Comparison of ENCODE assay signal across 12 cellular contexts in the genomic region with DNA sequence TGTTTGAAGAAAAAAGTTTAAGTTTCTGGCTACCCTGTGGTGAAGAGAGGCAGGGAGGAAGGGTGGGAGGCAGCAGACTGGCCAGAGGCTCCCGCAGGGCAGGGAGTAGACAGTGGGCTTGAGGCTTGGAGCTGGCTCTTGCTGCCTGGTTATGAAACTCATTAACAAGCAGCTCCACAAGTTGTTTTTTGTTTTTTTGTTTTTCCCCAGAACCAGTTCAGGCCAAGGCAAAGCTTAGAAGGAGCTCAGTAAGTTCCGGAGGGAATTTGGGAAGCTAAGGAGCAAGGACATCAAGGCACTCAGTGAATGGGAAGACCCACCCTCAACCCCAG. TPM values are rescaled to one million over a fixed set of nuclear protein-coding genes. Genes with fewer than 3 reads are reported as not detected.
DNase-seq lines count a peak whose midpoint lies in the region; ATAC-seq and TF ChIP-seq lines count a peak whose summit lies in the region.
"Had no signal": no experiment of that assay in that cellular context is flagged by ENCODE, and none has a peak within 500 bp of the region (broad histone marks: within the 10 kb centered on the region; RNA-seq: fewer than 3 reads in every experiment).

No MANE protein-coding gene starts in this region.

- H3K4me1 ChIP-seq in osteoblast (ENCODE audit: insufficient read depth, low read length) = no peaks in the 10 kb centered on the region
- peaks cover 47% of the 10 kb centered on the region for H3K4me1 ChIP-seq in vagina

- no peak for ATAC-seq in activated CD8-positive, alpha-beta T cell treated with anti-CD3 and anti-CD28 coated beads, Interleukin-2, amount 10 ng/mL, durations not matched to agents 7 days and 5 days
- no peak for ATAC-seq in activated CD8-positive, alpha-beta T cell treated with anti-CD3 and anti-CD28 coated beads for 36 hours
- ATAC-seq in left ventricle myocardium superior = peak; percentile 16
- ATAC-seq in activated CD8-positive, alpha-beta memory T cell treated with anti-CD3 and anti-CD28 coated beads, Interleukin-2, amount 10 ng/mL, durations not matched to agents 7 days and 5 days = no peak

- H3K4me3 ChIP-seq in osteoblast (ENCODE audit: insufficient read depth, low read length) (no peak overlapping the region), vagina (peak overlapping the region; percentile 14 to 15)
- H3K4me3 ChIP-seq: cardiac muscle cell had no signal

- POLR2A ChIA-PET in activated CD8-positive, alpha-beta T cell treated with anti-CD3 and anti-CD28 coated beads, Interleukin-2, amount 10 ng/mL, durations not matched to agents 7 days and 5 days (lab: Charles Lee) = interaction anchor here (1.0 kb wide), 1 partner anchor 138 kb away, joined by 3 read pairs; no protein-coding TSS in a partner anchor
- POLR2A ChIA-PET in activated CD8-positive, alpha-beta T cell treated with anti-CD3 and anti-CD28 coated beads for 36 hours (lab: Charles Lee) = interaction anchor here (1.4 kb wide), 1 partner anchor 15 kb away, joined by 4 read pairs; no protein-coding TSS in a partner anchor

- no peaks in the 10 kb centered on the region for H4K20me1 ChIP-seq in osteoblast (ENCODE audit: insufficient read depth, low read length)

- no peak for DNase-seq in activated CD8-positive, alpha-beta T cell treated with anti-CD3 and anti-CD28 coated beads, Interleukin-2, amount 10 ng/mL, durations not matched to agents 7 days and 5 days
- no peak for DNase-seq in activated CD8-positive, alpha-beta T cell treated with anti-CD3 and anti-CD28 coated beads for 36 hours
- no peak for DNase-seq in left ventricle myocardium superior
- peak; percentile 62 for DNase-seq in osteoblast (ENCODE audit: insufficient read length, low spot score, missing footprints)
- DNase-seq in vagina (ENCODE audit: extremely low spot score in 2 of 2) = no peak
- DNase-seq in activated CD8-positive, alpha-beta memory T cell treated with anti-CD3 and anti-CD28 coated beads, Interleukin-2, amount 50 U/mL, for 48 hours = no peak
- DNase-seq in activated CD8-positive, alpha-beta memory T cell treated with anti-CD3 and anti-CD28 coated beads, Interleukin-2, amount 10 ng/mL, durations not matched to agents 7 days and 5 days = no peak
- DNase-seq in activated effector memory CD4-positive, alpha-beta T cell treated with anti-CD3 and anti-CD28 coated beads, Interleukin-2, amount 50 U/mL, for 16 hours = no peak
- DNase-seq: activated naive CD4-positive, alpha-beta T cell treated with anti-CD3 and anti-CD28 coated beads for 36 hours; DMS79 treated with DMSO at 0.1 percent for 48 hours had no signal

- H3K27ac Mint-ChIP-seq in activated CD8-positive, alpha-beta T cell treated with anti-CD3 and anti-CD28 coated beads, Interleukin-2, amount 10 ng/mL, durations not matched to agents 7 days and 5 days = peak overlapping the region; percentile 15
- no peak overlapping the region for H3K27ac Mint-ChIP-seq in activated CD8-positive, alpha-beta T cell treated with anti-CD3 and anti-CD28 coated beads for 36 hours
- H3K27ac Mint-ChIP-seq in activated CD8-positive, alpha-beta memory T cell treated with anti-CD3 and anti-CD28 coated beads, Interleukin-2, amount 10 ng/mL, durations not matched to agents 7 days and 5 days = no peak overlapping the region
- H3K27ac Mint-ChIP-seq: activated naive CD4-positive, alpha-beta T cell treated with anti-CD3 and anti-CD28 coated beads for 36 hours had no signal

- no peak overlapping the region for H3K4me3 Mint-ChIP-seq in activated CD8-positive, alpha-beta T cell treated with anti-CD3 and anti-CD28 coated beads, Interleukin-2, amount 10 ng/mL, durations not matched to agents 7 days and 5 days
- H3K4me3 Mint-ChIP-seq in activated CD8-positive, alpha-beta T cell treated with anti-CD3 and anti-CD28 coated beads for 36 hours = no peak overlapping the region
- H3K4me3 Mint-ChIP-seq in activated CD8-positive, alpha-beta memory T cell treated with anti-CD3 and anti-CD28 coated beads, Interleukin-2, amount 10 ng/mL, durations not matched to agents 7 days and 5 days = no peak overlapping the region
- H3K4me3 Mint-ChIP-seq: activated naive CD4-positive, alpha-beta T cell treated with anti-CD3 and anti-CD28 coated beads for 36 hours had no signal

- CTCF ChIA-PET in activated CD8-positive, alpha-beta T cell treated with anti-CD3 and anti-CD28 coated beads, Interleukin-2, amount 10 ng/mL, durations not matched to agents 7 days and 5 days (lab: Charles Lee) = no interaction called here
- CTCF ChIA-PET in activated CD8-positive, alpha-beta T cell treated with anti-CD3 and anti-CD28 coated beads for 36 hours (lab: Charles Lee) = no interaction called here
- CTCF ChIA-PET in activated CD8-positive, alpha-beta memory T cell treated with anti-CD3 and anti-CD28 coated beads, Interleukin-2, amount 10 ng/mL, durations not matched to agents 7 days and 5 days (lab: Charles Lee) = interaction anchor here (0.8 kb wide), 1 partner anchor 289 kb away, joined by 3 read pairs; no protein-coding TSS in a partner anchor

- no peaks in the 10 kb centered on the region for H3K9me3 ChIP-seq in osteoblast (ENCODE audit: low read depth, low read length)
- no peaks in the 10 kb centered on the region for H3K9me3 ChIP-seq in vagina

- H3K36me3 Mint-ChIP-seq in activated CD8-positive, alpha-beta T cell treated with anti-CD3 and anti-CD28 coated beads, Interleukin-2, amount 10 ng/mL, durations not matched to agents 7 days and 5 days (ENCODE audit: low read depth) = peaks cover 30% of the 10 kb centered on the region
- peaks cover 2% of the 10 kb centered on the region for H3K36me3 Mint-ChIP-seq in activated CD8-positive, alpha-beta T cell treated with anti-CD3 and anti-CD28 coated beads for 36 hours (ENCODE audit: low read depth)
- no peaks in the 10 kb centered on the region for H3K36me3 Mint-ChIP-seq in activated CD8-positive, alpha-beta memory T cell treated with anti-CD3 and anti-CD28 coated beads, Interleukin-2, amount 10 ng/mL, durations not matched to agents 7 days and 5 days

- peaks cover 9% of the 10 kb centered on the region for H3K27me3 Mint-ChIP-seq in activated CD8-positive, alpha-beta T cell treated with anti-CD3 and anti-CD28 coated beads, Interleukin-2, amount 10 ng/mL, durations not matched to agents 7 days and 5 days (ENCODE audit: low read depth)
- H3K27me3 Mint-ChIP-seq in activated CD8-positive, alpha-beta T cell treated with anti-CD3 and anti-CD28 coated beads for 36 hours = peaks cover 6% of the 10 kb centered on the region
- peaks cover 58% of the 10 kb centered on the region for H3K27me3 Mint-ChIP-seq in activated CD8-positive, alpha-beta memory T cell treated with anti-CD3 and anti-CD28 coated beads, Interleukin-2, amount 10 ng/mL, durations not matched to agents 7 days and 5 days

- no peaks in the 10 kb centered on the region for H3K9me3 Mint-ChIP-seq in activated CD8-positive, alpha-beta T cell treated with anti-CD3 and anti-CD28 coated beads, Interleukin-2, amount 10 ng/mL, durations not matched to agents 7 days and 5 days (ENCODE audit: insufficient read depth)
- no peaks in the 10 kb centered on the region for H3K9me3 Mint-ChIP-seq in activated CD8-positive, alpha-beta T cell treated with anti-CD3 and anti-CD28 coated beads for 36 hours
- H3K9me3 Mint-ChIP-seq in activated CD8-positive, alpha-beta memory T cell treated with anti-CD3 and anti-CD28 coated beads, Interleukin-2, amount 10 ng/mL, durations not matched to agents 7 days and 5 days (ENCODE audit: low read depth) = no peaks in the 10 kb centered on the region
- H3K9me3 Mint-ChIP-seq: activated naive CD4-positive, alpha-beta T cell treated with anti-CD3 and anti-CD28 coated beads for 36 hours had no signal

- H3K4me2 ChIP-seq in osteoblast (ENCODE audit: insufficient read depth, low read length) = no peak overlapping the region

- H2AFZ ChIP-seq in osteoblast (ENCODE audit: low read length) = no peak overlapping the region

- no peak for TF ChIP-seq POLR2A in vagina (IDR thresholded peaks at IDR 0.05)

- H3K36me3 ChIP-seq in osteoblast (ENCODE audit: insufficient read depth, low read length) (no peaks in the 10 kb centered on the region), vagina (peaks cover 0 to 22% of the 10 kb centered on the region in 2 donors)
- H3K36me3 ChIP-seq: cardiac muscle cell had no signal

- H3K27me3 ChIP-seq in osteoblast (ENCODE audit: insufficient read depth, low read length) (peaks cover 46% of the 10 kb centered on the region), vagina (no peaks in the 10 kb centered on the region)

- H3K79me2 ChIP-seq in osteoblast (ENCODE audit: insufficient read depth, low read length) = no peaks in the 10 kb centered on the region

- H3K27ac ChIP-seq in osteoblast (ENCODE audit: low read depth, low read length) (no peak overlapping the region), vagina (peak overlapping the region; percentile 81)
- H3K27ac ChIP-seq: 22Rv1, cardiac muscle cell had no signal

- TF ChIP-seq CTCF in activated CD8-positive, alpha-beta T cell treated with anti-CD3 and anti-CD28 coated beads for 36 hours (IDR thresholded peaks at IDR 0.05) = no peak
- TF ChIP-seq CTCF in osteoblast (IDR thresholded peaks at IDR 0.05; ENCODE audit: extremely low read depth, low read depth, low read length) (no peak), vagina (IDR thresholded peaks at IDR 0.05) (no peak)

- peaks cover 21% of the 10 kb centered on the region for H3K4me1 Mint-ChIP-seq in activated CD8-positive, alpha-beta T cell treated with anti-CD3 and anti-CD28 coated beads, Interleukin-2, amount 10 ng/mL, durations not matched to agents 7 days and 5 days (ENCODE audit: low read depth)
- peaks cover 10% of the 10 kb centered on the region for H3K4me1 Mint-ChIP-seq in activated CD8-positive, alpha-beta T cell treated with anti-CD3 and anti-CD28 coated beads for 36 hours (ENCODE audit: low read depth)
- H3K4me1 Mint-ChIP-seq in activated CD8-positive, alpha-beta memory T cell treated with anti-CD3 and anti-CD28 coated beads, Interleukin-2, amount 10 ng/mL, durations not matched to agents 7 days and 5 days = peaks cover 10% of the 10 kb centered on the region

- intact Hi-C loops in activated CD8-positive, alpha-beta T cell treated with anti-CD3 and anti-CD28 coated beads for 36 hours (cut with micrococcal nuclease) = no loop called here
- intact Hi-C loops in left ventricle myocardium superior (cut with micrococcal nuclease) = no loop called here
- intact Hi-C loops in vagina (cut with DNase I) = no loop called here

RNA-seq across cellular contexts. Expression of gene DLL1, which starts 4.0 kb away (rescaled TPM):
- 10 to 100 TPM; 10.7 to 12.3 TPM for total RNA-seq in activated CD8-positive, alpha-beta T cell treated with anti-CD3 and anti-CD28 coated beads, Interleukin-2, amount 10 ng/mL, durations not matched to agents 7 days and 5 days
- total RNA-seq in activated CD8-positive, alpha-beta T cell treated with anti-CD3 and anti-CD28 coated beads for 36 hours = 1 to 10 TPM; 1.9 to 2.4 TPM
- total RNA-seq in left ventricle myocardium superior (15.3 TPM), osteoblast (0.29 and 0.36 TPM in 2 replicates), vagina (43.5 TPM)
- total RNA-seq in activated CD8-positive, alpha-beta memory T cell treated with anti-CD3 and anti-CD28 coated beads, Interleukin-2, amount 10 ng/mL, durations not matched to agents 7 days and 5 days = 1 to 10 TPM in 1 of 2 experiments, under 1 TPM in 1; 0.37 to 1.2 TPM

RNA-seq across cellular contexts. Expression of gene FAM120B, which starts 19.7 kb away (rescaled TPM):
- total RNA-seq in activated CD8-positive, alpha-beta T cell treated with anti-CD3 and anti-CD28 coated beads, Interleukin-2, amount 10 ng/mL, durations not matched to agents 7 days and 5 days = 10 to 100 TPM; 25.5 to 26.0 TPM
- 10 to 100 TPM; 19.0 to 19.5 TPM for total RNA-seq in activated CD8-positive, alpha-beta T cell treated with anti-CD3 and anti-CD28 coated beads for 36 hours
- 20.5 TPM for total RNA-seq in left ventricle myocardium superior
- 13.4 and 17.1 TPM in 2 replicates for total RNA-seq in osteoblast
- total RNA-seq in vagina = 34.6 TPM
- total RNA-seq in activated CD8-positive, alpha-beta memory T cell treated with anti-CD3 and anti-CD28 coated beads, Interleukin-2, amount 10 ng/mL, durations not matched to agents 7 days and 5 days = 10 to 100 TPM; 20.4 to 26.0 TPM
